20 cellular contexts compared by ENCODE assay signal in genomic region chr19:33350538-33351309, GRCh38. TPM values are rescaled to one million over a fixed set of nuclear protein-coding genes. Genes with fewer than 3 reads are reported as not detected.
DNase-seq lines count a peak whose midpoint lies in the region; ATAC-seq, FAIRE-seq and TF ChIP-seq lines count a peak whose summit lies in the region.
"Had no signal": no experiment of that assay in that cellular context is flagged by ENCODE, and none has a peak within 500 bp of the region (broad histone marks: within the 10 kb centered on the region; RNA-seq: fewer than 3 reads in every experiment).

No MANE protein-coding gene starts in this region.

- TF ChIP-seq CTCF in right atrium auricular region (IDR thresholded peaks at IDR 0.05) (no peak), astrocyte (IDR thresholded peaks at IDR 0.05; ENCODE audit: insufficient read depth, low read depth, low read length) (no peak), foreskin keratinocyte (conservative IDR thresholded peaks at IDR 0.05) (no peak)

- H3K36me3 ChIP-seq in right atrium auricular region = no peaks in the 10 kb centered on the region
- no peaks in the 10 kb centered on the region for H3K36me3 ChIP-seq in astrocyte (ENCODE audit: insufficient read depth, low read length)
- H3K36me3 ChIP-seq: esophagus muscularis mucosa, transverse colon had no signal

- H3K4me3 ChIP-seq in right atrium auricular region = no peak overlapping the region
- H3K4me3 ChIP-seq in astrocyte (ENCODE audit: insufficient read depth, low read depth, low read length) = no peak overlapping the region
- H3K4me3 ChIP-seq: esophagus muscularis mucosa, transverse colon had no signal

- no peaks in the 10 kb centered on the region for H3K79me2 ChIP-seq in astrocyte (ENCODE audit: insufficient read depth, low read length)

- no peak for ATAC-seq in left ventricle myocardium superior
- peak; percentile 98 for ATAC-seq in foreskin keratinocyte

- DNase-seq in right atrium auricular region (ENCODE audit: low spot score) = peak; percentile 79
- DNase-seq in left ventricle myocardium superior = no peak
- peak; percentile 78 for DNase-seq in astrocyte (ENCODE audit: low read depth)
- DNase-seq in foreskin keratinocyte = peak; percentile 99
- DNase-seq in urothelium cell line (ENCODE audit: low spot score) = peak; percentile 38
- no peak for DNase-seq in activated CD4-positive, alpha-beta T cell treated with anti-CD3 and anti-CD28 coated beads, Interleukin-2, amount 50 U/mL, for 1 hour
- no peak for DNase-seq in UCSD-AML1 (lab: John Stamatoyannopoulos, UW; ENCODE audit: unreplicated experiment)
- no peak for DNase-seq in globus pallidus (ENCODE audit: low spot score)
- DNase-seq: ACHN; activated naive CD4-positive, alpha-beta T cell; NCI-H146; NCI-H774; SIG-M5; stimulated activated CD4-positive, alpha-beta T cell treated with anti-CD3 and anti-CD28 coated beads, Interleukin-1b, Interleukin-23, amount 100 ng/mL, for 48 hours; stimulated activated CD8-positive, alpha-beta memory T cell treated with anti-CD3 and anti-CD28 coated beads, Interleukin-4, amount 100 ng/mL, for 48 hours; transverse colon had no signal

- H3K9me3 ChIP-seq in right atrium auricular region (peaks cover 0 to 4% of the 10 kb centered on the region in 2 donors), astrocyte (ENCODE audit: insufficient read depth, low read depth, low read length) (no peaks in the 10 kb centered on the region)

- no peak overlapping the region for H3K4me2 ChIP-seq in astrocyte (ENCODE audit: low read length)
- H3K4me2 ChIP-seq: KMS-11 had no signal

- no peaks in the 10 kb centered on the region for H3K4me1 Mint-ChIP-seq in astrocyte (ENCODE audit: low read depth, unreplicated experiment)

- no peak overlapping the region for H3K4me3 Mint-ChIP-seq in astrocyte (ENCODE audit: unreplicated experiment)

- FAIRE-seq in astrocyte (lab: Jason Lieb, UNC) = no peak
- no peak for FAIRE-seq in urothelium cell line (lab: Jason Lieb, UNC)
- FAIRE-seq: D721Med had no signal

- intact Hi-C loops in left ventricle myocardium superior (cut with micrococcal nuclease) = no loop called here

- no peaks in the 10 kb centered on the region for H4K20me1 ChIP-seq in astrocyte (ENCODE audit: insufficient read depth, low read length)

- H3K27ac Mint-ChIP-seq in astrocyte (ENCODE audit: unreplicated experiment) = no peak overlapping the region
- H3K27ac Mint-ChIP-seq: progenitor cell of endocrine pancreas had no signal

- H3K9me3 Mint-ChIP-seq in astrocyte (ENCODE audit: unreplicated experiment) = peaks cover 3% of the 10 kb centered on the region

- peaks cover 25% of the 10 kb centered on the region for H3K27me3 Mint-ChIP-seq in astrocyte (ENCODE audit: low read depth, unreplicated experiment)

- H3K27me3 ChIP-seq in right atrium auricular region (no peaks in the 10 kb centered on the region), astrocyte (ENCODE audit: insufficient read depth, low read length) (peaks cover 4% of the 10 kb centered on the region), foreskin keratinocyte (peaks cover under 1% of the 10 kb centered on the region)

- H3K27ac ChIP-seq in right atrium auricular region = no peak overlapping the region
- H3K27ac ChIP-seq in astrocyte (ENCODE audit: low read depth, low read length) = no peak overlapping the region
- peak overlapping the region; percentile 82 for H3K27ac ChIP-seq in foreskin keratinocyte
- H3K27ac ChIP-seq: esophagus muscularis mucosa, KMS-11, transverse colon had no signal

- H3K4me1 ChIP-seq in right atrium auricular region (no peaks in the 10 kb centered on the region), astrocyte (ENCODE audit: insufficient read depth, low read length) (no peaks in the 10 kb centered on the region), foreskin keratinocyte (peaks cover 3% of the 10 kb centered on the region)
- H3K4me1 ChIP-seq: esophagus muscularis mucosa, transverse colon had no signal

- H3K36me3 Mint-ChIP-seq in astrocyte (ENCODE audit: low read depth, unreplicated experiment) = no peaks in the 10 kb centered on the region

- H3K9ac ChIP-seq in astrocyte (ENCODE audit: low read length) = no peak overlapping the region
- H3K9ac ChIP-seq: KMS-11 had no signal

- H2AFZ ChIP-seq in astrocyte (ENCODE audit: low read depth, low read length) = no peak overlapping the region

RNA-seq across cellular contexts. Expression of gene CEBPG, which starts 22.8 kb away (rescaled TPM):
- total RNA-seq in right atrium auricular region (10 to 100 TPM; 12.9 to 15.2 TPM), left ventricle myocardium superior (17.0 TPM), astrocyte (31.7 and 34.0 TPM in 2 replicates), foreskin keratinocyte (32.2 and 35.3 TPM in 2 replicates)
- 19.1 and 19.3 TPM in 2 replicates for polyA plus RNA-seq in foreskin keratinocyte

RNA-seq across cellular contexts. Expression of gene CEBPA, which starts 48.4 kb away (rescaled TPM):
- total RNA-seq in right atrium auricular region = 10 to 100 TPM in 1 of 2 donors, 1 to 10 TPM in 1; 1.3 to 11.0 TPM
- total RNA-seq in left ventricle myocardium superior = 2.4 TPM
- 0.45 and 0.50 TPM in 2 replicates for total RNA-seq in astrocyte
- 1.4 TPM in 2 replicates for total RNA-seq in foreskin keratinocyte
- polyA plus RNA-seq in foreskin keratinocyte = 1.3 and 1.5 TPM in 2 replicates

Comparison
In these comparisons a context has a peak if more than half of its experiments do, and no peak if none do; other contexts are left out.
1. DNase-seq: peak in right atrium auricular region (single experiment), astrocyte (single experiment), foreskin keratinocyte (2 of 2) and urothelium cell line (single experiment); none in left ventricle myocardium superior (single experiment), activated CD4-positive, alpha-beta T cell treated with anti-CD3 and anti-CD28 coated beads, Interleukin-2, amount 50 U/mL, for 1 hour (single experiment), UCSD-AML1 (single experiment) and globus pallidus (single experiment).